In genomic region chr11:76380977-76381719, GRCh38 we compare ENCODE assay signal across 1 cellular context.
TF ChIP-seq lines count a peak whose summit lies in the region.

Gene GVQW3 (plus strand): TSS chr11:76381323. CDS start chr11:76381829, 506 bp downstream.
Gene THAP12 (minus strand): TSS chr11:76381132. CDS start chr11:76380836, 296 bp downstream.

TF ChIP-seq in K562, 482 proteins besides CTCF, POLR2A, EP300 and RAD21 (continued from another document):
- no peak for TF ChIP-seq TEAD4 (IDR thresholded peaks at IDR 0.05; ENCODE audit: low read length)
- TF ChIP-seq TEAD4 (CRISPR knock-in tag; IDR thresholded peaks at IDR 0.05; ENCODE audit: borderline replicate concordance), result no peak
- no peak for TF ChIP-seq RBM17 (IDR thresholded peaks at IDR 0.05; ENCODE audit: borderline replicate concordance, low read depth, low read length)
- TF ChIP-seq GTF2E2 (tag; IDR thresholded peaks at IDR 0.05), result no peak
- peak; percentile 41; the same call in 1 of the 2 replicates for TF ChIP-seq SPI1 (IDR thresholded peaks at IDR 0.05; ENCODE audit: borderline replicate concordance, low read depth, low read length)
- peak; percentile 99 for TF ChIP-seq NRF1 (conservative IDR thresholded peaks at IDR 0.05 in 1 of 2, IDR thresholded peaks at IDR 0.05 in 1 of 2)
- TF ChIP-seq CHD2 (IDR thresholded peaks at IDR 0.05; ENCODE audit: low read depth, low read length), result no peak
- TF ChIP-seq ARHGAP35 (IDR thresholded peaks at IDR 0.05; ENCODE audit: partially characterized antibody), result no peak
- TF ChIP-seq ZNF778 (CRISPR knock-in tag; IDR thresholded peaks at IDR 0.05), result no peak
- TF ChIP-seq ZBTB2 (IDR thresholded peaks at IDR 0.05), result peak; percentile 98
- TF ChIP-seq NFE2 (IDR thresholded peaks at IDR 0.05; ENCODE audit: low read depth), result peak; percentile 41; the same call in 1 of the 2 replicates
- no peak for TF ChIP-seq MED1 (CRISPR knock-in tag; IDR thresholded peaks at IDR 0.05; ENCODE audit: borderline replicate concordance)
- no peak for TF ChIP-seq KHSRP (IDR thresholded peaks at IDR 0.05)
- TF ChIP-seq GTF3C2 (IDR thresholded peaks at IDR 0.05; ENCODE audit: borderline replicate concordance, extremely low read depth, insufficient read length), result no peak
- TF ChIP-seq, protein P1, sequence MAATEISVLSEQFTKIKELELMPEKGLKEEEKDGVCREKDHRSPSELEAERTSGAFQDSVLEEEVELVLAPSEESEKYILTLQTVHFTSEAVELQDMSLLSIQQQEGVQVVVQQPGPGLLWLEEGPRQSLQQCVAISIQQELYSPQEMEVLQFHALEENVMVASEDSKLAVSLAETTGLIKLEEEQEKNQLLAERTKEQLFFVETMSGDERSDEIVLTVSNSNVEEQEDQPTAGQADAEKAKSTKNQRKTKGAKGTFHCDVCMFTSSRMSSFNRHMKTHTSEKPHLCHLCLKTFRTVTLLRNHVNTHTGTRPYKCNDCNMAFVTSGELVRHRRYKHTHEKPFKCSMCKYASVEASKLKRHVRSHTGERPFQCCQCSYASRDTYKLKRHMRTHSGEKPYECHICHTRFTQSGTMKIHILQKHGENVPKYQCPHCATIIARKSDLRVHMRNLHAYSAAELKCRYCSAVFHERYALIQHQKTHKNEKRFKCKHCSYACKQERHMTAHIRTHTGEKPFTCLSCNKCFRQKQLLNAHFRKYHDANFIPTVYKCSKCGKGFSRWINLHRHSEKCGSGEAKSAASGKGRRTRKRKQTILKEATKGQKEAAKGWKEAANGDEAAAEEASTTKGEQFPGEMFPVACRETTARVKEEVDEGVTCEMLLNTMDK (IDR thresholded peaks at IDR 0.05; ENCODE audit: borderline replicate concordance, insufficient read depth, low read depth, low read length, poor library complexity, severe bottlenecking), result peak; percentile 53
- 0 out of 2 replicates have a peak, but pooled peaks have one; percentile 7 for TF ChIP-seq NCOR1 (IDR thresholded peaks at IDR 0.05)
- no peak for TF ChIP-seq ZNF184 (CRISPR knock-in tag; IDR thresholded peaks at IDR 0.05)
- TF ChIP-seq RNF2 (IDR thresholded peaks at IDR 0.05), result peak; percentile 66; the same call in 1 of the 2 replicates
- TF ChIP-seq, protein P2, sequence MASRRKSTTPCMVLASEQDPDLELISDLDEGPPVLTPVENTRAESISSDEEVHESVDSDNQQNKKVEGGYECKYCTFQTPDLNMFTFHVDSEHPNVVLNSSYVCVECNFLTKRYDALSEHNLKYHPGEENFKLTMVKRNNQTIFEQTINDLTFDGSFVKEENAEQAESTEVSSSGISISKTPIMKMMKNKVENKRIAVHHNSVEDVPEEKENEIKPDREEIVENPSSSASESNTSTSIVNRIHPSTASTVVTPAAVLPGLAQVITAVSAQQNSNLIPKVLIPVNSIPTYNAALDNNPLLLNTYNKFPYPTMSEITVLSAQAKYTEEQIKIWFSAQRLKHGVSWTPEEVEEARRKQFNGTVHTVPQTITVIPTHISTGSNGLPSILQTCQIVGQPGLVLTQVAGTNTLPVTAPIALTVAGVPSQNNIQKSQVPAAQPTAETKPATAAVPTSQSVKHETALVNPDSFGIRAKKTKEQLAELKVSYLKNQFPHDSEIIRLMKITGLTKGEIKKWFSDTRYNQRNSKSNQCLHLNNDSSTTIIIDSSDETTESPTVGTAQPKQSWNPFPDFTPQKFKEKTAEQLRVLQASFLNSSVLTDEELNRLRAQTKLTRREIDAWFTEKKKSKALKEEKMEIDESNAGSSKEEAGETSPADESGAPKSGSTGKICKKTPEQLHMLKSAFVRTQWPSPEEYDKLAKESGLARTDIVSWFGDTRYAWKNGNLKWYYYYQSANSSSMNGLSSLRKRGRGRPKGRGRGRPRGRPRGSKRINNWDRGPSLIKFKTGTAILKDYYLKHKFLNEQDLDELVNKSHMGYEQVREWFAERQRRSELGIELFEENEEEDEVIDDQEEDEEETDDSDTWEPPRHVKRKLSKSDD (conservative IDR thresholded peaks at IDR 0.05; ENCODE audit: low read length), result no peak
- no peak for TF ChIP-seq ZNF224 (CRISPR knock-in tag; IDR thresholded peaks at IDR 0.05)
- no peak for TF ChIP-seq JUNB (CRISPR knock-in tag; conservative IDR thresholded peaks at IDR 0.05)
- TF ChIP-seq, protein P3, sequence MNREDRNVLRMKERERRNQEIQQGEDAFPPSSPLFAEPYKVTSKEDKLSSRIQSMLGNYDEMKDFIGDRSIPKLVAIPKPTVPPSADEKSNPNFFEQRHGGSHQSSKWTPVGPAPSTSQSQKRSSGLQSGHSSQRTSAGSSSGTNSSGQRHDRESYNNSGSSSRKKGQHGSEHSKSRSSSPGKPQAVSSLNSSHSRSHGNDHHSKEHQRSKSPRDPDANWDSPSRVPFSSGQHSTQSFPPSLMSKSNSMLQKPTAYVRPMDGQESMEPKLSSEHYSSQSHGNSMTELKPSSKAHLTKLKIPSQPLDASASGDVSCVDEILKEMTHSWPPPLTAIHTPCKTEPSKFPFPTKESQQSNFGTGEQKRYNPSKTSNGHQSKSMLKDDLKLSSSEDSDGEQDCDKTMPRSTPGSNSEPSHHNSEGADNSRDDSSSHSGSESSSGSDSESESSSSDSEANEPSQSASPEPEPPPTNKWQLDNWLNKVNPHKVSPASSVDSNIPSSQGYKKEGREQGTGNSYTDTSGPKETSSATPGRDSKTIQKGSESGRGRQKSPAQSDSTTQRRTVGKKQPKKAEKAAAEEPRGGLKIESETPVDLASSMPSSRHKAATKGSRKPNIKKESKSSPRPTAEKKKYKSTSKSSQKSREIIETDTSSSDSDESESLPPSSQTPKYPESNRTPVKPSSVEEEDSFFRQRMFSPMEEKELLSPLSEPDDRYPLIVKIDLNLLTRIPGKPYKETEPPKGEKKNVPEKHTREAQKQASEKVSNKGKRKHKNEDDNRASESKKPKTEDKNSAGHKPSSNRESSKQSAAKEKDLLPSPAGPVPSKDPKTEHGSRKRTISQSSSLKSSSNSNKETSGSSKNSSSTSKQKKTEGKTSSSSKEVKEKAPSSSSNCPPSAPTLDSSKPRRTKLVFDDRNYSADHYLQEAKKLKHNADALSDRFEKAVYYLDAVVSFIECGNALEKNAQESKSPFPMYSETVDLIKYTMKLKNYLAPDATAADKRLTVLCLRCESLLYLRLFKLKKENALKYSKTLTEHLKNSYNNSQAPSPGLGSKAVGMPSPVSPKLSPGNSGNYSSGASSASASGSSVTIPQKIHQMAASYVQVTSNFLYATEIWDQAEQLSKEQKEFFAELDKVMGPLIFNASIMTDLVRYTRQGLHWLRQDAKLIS (CRISPR knock-in tag; IDR thresholded peaks at IDR 0.05), result no peak; the same call in 1 of the 2 replicates
- TF ChIP-seq, protein P4, sequence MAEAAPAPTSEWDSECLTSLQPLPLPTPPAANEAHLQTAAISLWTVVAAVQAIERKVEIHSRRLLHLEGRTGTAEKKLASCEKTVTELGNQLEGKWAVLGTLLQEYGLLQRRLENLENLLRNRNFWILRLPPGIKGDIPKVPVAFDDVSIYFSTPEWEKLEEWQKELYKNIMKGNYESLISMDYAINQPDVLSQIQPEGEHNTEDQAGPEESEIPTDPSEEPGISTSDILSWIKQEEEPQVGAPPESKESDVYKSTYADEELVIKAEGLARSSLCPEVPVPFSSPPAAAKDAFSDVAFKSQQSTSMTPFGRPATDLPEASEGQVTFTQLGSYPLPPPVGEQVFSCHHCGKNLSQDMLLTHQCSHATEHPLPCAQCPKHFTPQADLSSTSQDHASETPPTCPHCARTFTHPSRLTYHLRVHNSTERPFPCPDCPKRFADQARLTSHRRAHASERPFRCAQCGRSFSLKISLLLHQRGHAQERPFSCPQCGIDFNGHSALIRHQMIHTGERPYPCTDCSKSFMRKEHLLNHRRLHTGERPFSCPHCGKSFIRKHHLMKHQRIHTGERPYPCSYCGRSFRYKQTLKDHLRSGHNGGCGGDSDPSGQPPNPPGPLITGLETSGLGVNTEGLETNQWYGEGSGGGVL (CRISPR knock-in tag; IDR thresholded peaks at IDR 0.05), result no peak
- no peak for TF ChIP-seq SRSF9 (IDR thresholded peaks at IDR 0.05; ENCODE audit: borderline replicate concordance, low read depth, low read length)
- TF ChIP-seq ZNF668 (CRISPR knock-in tag; IDR thresholded peaks at IDR 0.05), result no peak
- peak; percentile 25 for TF ChIP-seq PHF20 (IDR thresholded peaks at IDR 0.05; ENCODE audit: partially characterized antibody)
- peak in 1 of 2 experiments; percentile 39; a peak in 1 of 4 replicates for TF ChIP-seq RCOR1 (IDR thresholded peaks at IDR 0.05; ENCODE audit: borderline replicate concordance in 1 of 2, low read depth in 2 of 2, low read length in 2 of 2)
